In the genomic region with DNA sequence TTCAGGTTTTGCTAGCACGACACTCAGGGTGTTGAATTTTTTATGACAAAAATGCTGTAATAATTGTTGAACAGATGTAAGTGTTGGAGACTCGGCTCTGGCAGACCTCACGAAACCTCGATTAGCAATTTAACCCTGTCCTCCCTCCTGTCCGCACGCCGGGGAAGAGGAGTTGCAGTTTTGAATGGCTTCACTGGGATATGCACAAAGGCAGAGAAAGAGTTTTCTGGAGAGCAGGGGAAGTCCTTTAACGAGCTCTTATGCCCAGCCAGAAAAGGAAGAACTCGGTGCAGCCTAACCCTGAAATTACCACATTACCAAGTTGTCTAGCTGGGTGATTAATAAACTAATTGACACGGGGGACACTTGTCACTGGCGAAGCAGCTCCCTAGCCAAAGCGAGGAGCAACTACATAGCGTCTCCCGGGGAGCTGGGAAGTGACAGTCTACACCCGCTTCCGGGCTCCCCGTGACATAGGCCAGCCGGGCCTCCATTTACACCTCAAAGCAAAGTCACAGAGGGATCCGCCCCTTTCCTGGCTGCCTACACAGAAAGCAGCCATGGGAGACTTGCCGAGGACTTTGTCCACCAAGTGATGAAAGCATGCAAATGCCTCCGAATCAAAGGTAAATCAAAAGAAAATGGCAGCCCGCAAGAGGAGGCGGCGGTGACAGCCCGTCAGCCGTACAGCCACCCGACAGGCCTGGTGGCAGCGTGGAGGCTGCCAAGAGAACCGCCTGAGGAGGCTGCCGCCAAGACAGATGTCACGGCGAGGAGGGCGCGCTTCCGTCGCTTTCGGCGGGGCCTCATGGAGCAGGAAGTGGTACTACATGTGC, we compare ENCODE assay signal across 8 cellular contexts.
DNase-seq lines count a peak whose midpoint lies in the region; ATAC-seq lines count a peak whose summit lies in the region.

No MANE protein-coding gene starts in this region.

- H3K9ac ChIP-seq in NT2/D1 (ENCODE audit: insufficient read length, low read depth) = peak overlapping the region; percentile 6

- H3K4me1 ChIP-seq in NT2/D1 (ENCODE audit: insufficient read depth, insufficient read length) (no peaks in the 10 kb centered on the region), iPS DF 6.9 (ENCODE audit: control insufficient read depth, insufficient read depth, low read length) (peaks cover 3% of the 10 kb centered on the region)

- no peaks in the 10 kb centered on the region for H3K27me3 Mint-ChIP-seq in activated T-helper 2 cell treated with anti-CD3 and anti-CD28 coated beads, Interferon-gamma antibody, Interleukin-2, Interleukin-4, amounts not matched to agents 10 μg/mL and 5 μg/mL and 100 μg/mL, durations not matched to agents 14 hours and 24 hours and 36 hours (ENCODE audit: low read depth)

- H3K9me3 Mint-ChIP-seq in activated T-helper 2 cell treated with anti-CD3 and anti-CD28 coated beads, Interferon-gamma antibody, Interleukin-2, Interleukin-4, amounts not matched to agents 10 μg/mL and 5 μg/mL and 100 μg/mL, durations not matched to agents 14 hours and 24 hours and 36 hours = peaks cover 23% of the 10 kb centered on the region

- H3K4me1 Mint-ChIP-seq in activated T-helper 2 cell treated with anti-CD3 and anti-CD28 coated beads, Interferon-gamma antibody, Interleukin-2, Interleukin-4, amounts not matched to agents 10 μg/mL and 5 μg/mL and 100 μg/mL, durations not matched to agents 14 hours and 24 hours and 36 hours (ENCODE audit: low read depth) = peaks cover 60% of the 10 kb centered on the region

- peaks cover 76% of the 10 kb centered on the region for H3K36me3 Mint-ChIP-seq in activated T-helper 2 cell treated with anti-CD3 and anti-CD28 coated beads, Interferon-gamma antibody, Interleukin-2, Interleukin-4, amounts not matched to agents 10 μg/mL and 5 μg/mL and 100 μg/mL, durations not matched to agents 14 hours and 24 hours and 36 hours (ENCODE audit: low read depth)

- H3K27me3 ChIP-seq in NT2/D1 (ENCODE audit: insufficient read depth, insufficient read length) (peaks cover 14% of the 10 kb centered on the region), iPS DF 6.9 (ENCODE audit: control insufficient read depth, insufficient read depth, low read length) (no peaks in the 10 kb centered on the region)

- peak overlapping the region; percentile 41 for H3K4me3 ChIP-seq in NT2/D1 (ENCODE audit: insufficient read length, low read depth)
- H3K4me3 ChIP-seq in iPS DF 6.9 (ENCODE audit: low read length) = peak overlapping the region; percentile 14; the same call in 1 of the 2 replicates

- ATAC-seq in GM19452 (IDR thresholded peaks at IDR 0.05; ENCODE audit: unreplicated experiment) (no peak), HG02973 (IDR thresholded peaks at IDR 0.05; ENCODE audit: unreplicated experiment) (no peak)

- H3K36me3 ChIP-seq in NT2/D1 (ENCODE audit: insufficient read depth, insufficient read length, low read length) (no peaks in the 10 kb centered on the region), iPS DF 6.9 (ENCODE audit: control insufficient read depth, insufficient read depth, low read length) (no peaks in the 10 kb centered on the region)

- DNase-seq in NT2/D1 (ENCODE audit: low read depth, low spot score) (peak; percentile 50), iPS DF 6.9 (ENCODE audit: low read depth, low spot score) (peak; percentile 61), NCI-H446 treated with DMSO at 0.1 percent for 48 hours (lab: John Stamatoyannopoulos, UW) (no peak), NCI-H2196 (lab: John Stamatoyannopoulos, UW; ENCODE audit: unreplicated experiment) (no peak)
- peak; percentile 81 for DNase-seq in activated T-helper 2 cell treated with anti-CD3 and anti-CD28 coated beads, Interferon-gamma antibody, Interleukin-2, Interleukin-4, amounts not matched to agents 10 μg/mL and 5 μg/mL and 100 μg/mL, durations not matched to agents 14 hours and 24 hours and 36 hours (ENCODE audit: low spot score)
- peak; percentile 49 to 76 (median 56) for DNase-seq in stimulated activated CD4-positive, alpha-beta T cell treated with anti-CD3 and anti-CD28 coated beads, Interleukin-1b, Interleukin-23, amount 100 ng/mL, for 24 hours (ENCODE audit: low read depth in 4 of 4, low spot score in 1 of 4)

- H3K4me3 Mint-ChIP-seq in activated T-helper 2 cell treated with anti-CD3 and anti-CD28 coated beads, Interferon-gamma antibody, Interleukin-2, Interleukin-4, amounts not matched to agents 10 μg/mL and 5 μg/mL and 100 μg/mL, durations not matched to agents 14 hours and 24 hours and 36 hours (ENCODE audit: low read depth) = peak overlapping the region; percentile 84

- H3K27ac Mint-ChIP-seq in activated T-helper 2 cell treated with anti-CD3 and anti-CD28 coated beads, Interferon-gamma antibody, Interleukin-2, Interleukin-4, amounts not matched to agents 10 μg/mL and 5 μg/mL and 100 μg/mL, durations not matched to agents 14 hours and 24 hours and 36 hours = peak overlapping the region; percentile 97

- no CpG with 5 or more reads among the region's 38 CpGs for WGBS in iPS DF 6.9 (ENCODE audit: insufficient coverage, insufficient read length)

- H3K9me3 ChIP-seq in NT2/D1 (ENCODE audit: insufficient read depth, low read length) (peaks cover 21% of the 10 kb centered on the region), iPS DF 6.9 (ENCODE audit: control insufficient read depth, insufficient read depth, low read length) (no peaks in the 10 kb centered on the region)

- intact Hi-C loops in activated T-helper 2 cell treated with anti-CD3 and anti-CD28 coated beads, Interferon-gamma antibody, Interleukin-2, Interleukin-4, amounts not matched to agents 10 μg/mL and 5 μg/mL and 100 μg/mL, durations not matched to agents 14 hours and 24 hours and 36 hours (cut with micrococcal nuclease) = loop anchor here (2.0 to 10.0 kb wide), 10 partner anchors 144 to 1809 kb away; no protein-coding TSS in a partner anchor

- H3K27ac ChIP-seq in iPS DF 6.9 (ENCODE audit: low read length) = no peak overlapping the region

Comparison
In these comparisons a context has a peak if more than half of its experiments do, and no peak if none do; other contexts are left out.
1. DNase-seq: peak in NT2/D1 (single experiment), activated T-helper 2 cell treated with anti-CD3 and anti-CD28 coated beads, Interferon-gamma antibody, Interleukin-2, Interleukin-4, amounts not matched to agents 10 μg/mL and 5 μg/mL and 100 μg/mL, durations not matched to agents 14 hours and 24 hours and 36 hours (single experiment), iPS DF 6.9 (single experiment) and stimulated activated CD4-positive, alpha-beta T cell treated with anti-CD3 and anti-CD28 coated beads, Interleukin-1b, Interleukin-23, amount 100 ng/mL, for 24 hours (4 of 4); none in NCI-H446 treated with DMSO at 0.1 percent for 48 hours (single experiment) and NCI-H2196 (single experiment).